17 cellular contexts compared by ENCODE assay signal in the genomic region with DNA sequence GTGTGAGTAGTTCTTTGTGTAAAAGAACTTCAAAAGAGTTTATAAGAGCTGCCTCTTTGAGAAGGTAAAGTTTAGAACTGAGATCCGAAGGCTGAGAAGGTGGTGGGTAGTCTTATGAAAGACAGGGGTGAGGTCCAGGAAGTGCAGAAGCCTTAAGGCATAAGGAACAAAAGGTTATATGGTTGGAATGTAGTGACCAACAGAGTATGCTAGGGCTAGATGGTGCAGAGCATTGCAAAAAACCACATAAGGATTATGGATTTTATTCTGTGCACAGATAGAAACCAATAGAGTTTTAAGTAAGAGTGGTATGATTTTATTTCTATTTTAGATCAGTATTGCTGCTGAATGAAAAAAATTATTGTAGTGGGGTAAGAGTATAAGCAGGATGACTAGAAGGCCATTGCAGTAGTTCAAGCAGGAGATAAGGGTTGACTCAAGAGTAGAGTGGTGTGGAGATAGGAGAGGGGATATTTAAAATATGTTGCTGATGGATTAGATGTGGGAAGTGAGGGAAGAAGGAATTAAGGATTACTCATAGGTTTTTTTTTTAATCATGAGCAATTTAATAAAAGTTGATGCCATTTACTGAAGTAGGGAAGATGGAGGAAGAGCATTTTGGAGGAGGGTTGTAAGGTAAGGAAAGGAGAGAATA. TPM values are rescaled to one million over a fixed set of nuclear protein-coding genes. Genes with fewer than 3 reads are reported as not detected.
DNase-seq lines count a peak whose midpoint lies in the region; ATAC-seq and TF ChIP-seq lines count a peak whose summit lies in the region.
"Had no signal": no experiment of that assay in that cellular context is flagged by ENCODE, and none has a peak within 500 bp of the region (broad histone marks: within the 10 kb centered on the region; RNA-seq: fewer than 3 reads in every experiment).

No MANE protein-coding gene starts in this region.

- H3K27me3 ChIP-seq in CD4-positive, alpha-beta memory T cell (ENCODE audit: insufficient read depth, low read length): no peaks in the 10 kb centered on the region
- H3K27me3 ChIP-seq in naive thymus-derived CD4-positive, alpha-beta T cell (ENCODE audit: control insufficient read depth in 2 of 2, insufficient read depth in 2 of 2, low read length in 2 of 2): no peaks in the 10 kb centered on the region
- no peaks in the 10 kb centered on the region for H3K27me3 ChIP-seq in vagina
- H3K27me3 ChIP-seq: foreskin keratinocyte, uterus had no signal

- no peak for TF ChIP-seq POLR2A in vagina (IDR thresholded peaks at IDR 0.05)

- intact Hi-C loops in CD4-positive, alpha-beta memory T cell (cut with micrococcal nuclease): no loop called here
- intact Hi-C loops in naive thymus-derived CD4-positive, alpha-beta T cell (cut with micrococcal nuclease): no loop called here
- intact Hi-C loops in vagina (cut with DNase I): no loop called here

- H3K36me3 ChIP-seq in CD4-positive, alpha-beta memory T cell (ENCODE audit: insufficient read depth, low read length): no peaks in the 10 kb centered on the region
- H3K36me3 ChIP-seq in naive thymus-derived CD4-positive, alpha-beta T cell (ENCODE audit: control insufficient read depth in 2 of 3, insufficient read depth in 3 of 3, low read length in 3 of 3): peaks cover 0 to 7% (median 0%) of the 10 kb centered on the region in 3 experiments
- no peaks in the 10 kb centered on the region for H3K36me3 ChIP-seq in vagina
- H3K36me3 ChIP-seq: uterus had no signal

- CTCF ChIA-PET in CD4-positive, alpha-beta memory T cell (lab: Charles Lee; ENCODE audit: partially characterized antibody): interaction anchor here (0.6 to 1.5 kb wide), 3 partner anchors 17 to 158 kb away, joined by 3 to 5 read pairs (median 3); no protein-coding TSS in a partner anchor
- CTCF ChIA-PET in naive thymus-derived CD4-positive, alpha-beta T cell (lab: Charles Lee): no interaction called here

- H3K27me3 Mint-ChIP-seq in CD4-positive, alpha-beta memory T cell: no peaks in the 10 kb centered on the region
- H3K27me3 Mint-ChIP-seq in IgD-negative memory B cell: no peaks in the 10 kb centered on the region
- no peaks in the 10 kb centered on the region for H3K27me3 Mint-ChIP-seq in central memory CD8-positive, alpha-beta T cell
- H3K27me3 Mint-ChIP-seq in naive thymus-derived CD4-positive, alpha-beta T cell: peaks cover 0 to 4% (median 0%) of the 10 kb centered on the region in 5 donors

- no peak for DNase-seq in CD4-positive, alpha-beta memory T cell
- DNase-seq in central memory CD8-positive, alpha-beta T cell (ENCODE audit: low spot score in 2 of 2): no peak
- no peak for DNase-seq in naive thymus-derived CD4-positive, alpha-beta T cell
- DNase-seq in vagina (ENCODE audit: extremely low spot score in 2 of 2) (no peak), NCI-H2081 (lab: John Stamatoyannopoulos, UW) (no peak)
- no peak for DNase-seq in stimulated activated naive CD8-positive, alpha-beta T cell treated with anti-CD3 and anti-CD28 coated beads, Interleukin-15, Interleukin-2, amounts not matched to agents 100 U/mL and 50 U/mL, for 24 hours
- DNase-seq: NCI-H1092; NCI-H2171 treated with DMSO at 0.1 percent for 48 hours; nucleus accumbens; SHP77 treated with DMSO at 0.1 percent for 48 hours; small intestine; stimulated activated naive CD4-positive, alpha-beta T cell treated with Interleukin-2 at 50 U/mL for 16 hours; T-helper 9 cell; uterus had no signal

- ATAC-seq in central memory CD8-positive, alpha-beta T cell (replicated peaks; ENCODE audit: extremely low read depth, poor library complexity, severe bottlenecking): no peak
- ATAC-seq in naive thymus-derived CD4-positive, alpha-beta T cell: no peak
- no peak for ATAC-seq in stimulated activated naive CD8-positive, alpha-beta T cell treated with anti-CD3 and anti-CD28 coated beads, Interleukin-15, Interleukin-2, amounts not matched to agents 100 U/mL and 50 U/mL, for 24 hours
- ATAC-seq: foreskin keratinocyte, HCT116 had no signal

- POLR2A ChIA-PET in CD4-positive, alpha-beta memory T cell (lab: Charles Lee; ENCODE audit: partially characterized antibody): no interaction called here
- POLR2A ChIA-PET in naive thymus-derived CD4-positive, alpha-beta T cell (lab: Charles Lee): interaction anchor here (0.6 to 0.8 kb wide), 2 partner anchors 99 to 958 kb away, joined by 5 to 7 read pairs; no protein-coding TSS in a partner anchor

- no peaks in the 10 kb centered on the region for H3K9me3 Mint-ChIP-seq in CD4-positive, alpha-beta memory T cell
- H3K9me3 Mint-ChIP-seq in IgD-negative memory B cell: no peaks in the 10 kb centered on the region
- H3K9me3 Mint-ChIP-seq in central memory CD8-positive, alpha-beta T cell: no peaks in the 10 kb centered on the region
- no peaks in the 10 kb centered on the region for H3K9me3 Mint-ChIP-seq in naive thymus-derived CD4-positive, alpha-beta T cell

- no peak for TF ChIP-seq CTCF in vagina (IDR thresholded peaks at IDR 0.05)

- peaks cover 51% of the 10 kb centered on the region for H3K4me1 ChIP-seq in CD4-positive, alpha-beta memory T cell (ENCODE audit: insufficient read depth, low read length)
- H3K4me1 ChIP-seq in naive thymus-derived CD4-positive, alpha-beta T cell (ENCODE audit: control insufficient read depth in 2 of 2, insufficient read depth in 2 of 2, low read length in 2 of 2): peaks cover 0 to 44% of the 10 kb centered on the region in 2 donors
- H3K4me1 ChIP-seq in vagina: peaks cover 40% of the 10 kb centered on the region

- H3K27ac ChIP-seq in CD4-positive, alpha-beta memory T cell (ENCODE audit: low read depth, low read length): no peak overlapping the region
- H3K27ac ChIP-seq in naive thymus-derived CD4-positive, alpha-beta T cell (ENCODE audit: low read depth, low read length): no peak overlapping the region
- H3K27ac ChIP-seq in vagina: no peak overlapping the region
- H3K27ac ChIP-seq: foreskin keratinocyte, uterus had no signal

- peak overlapping the region in 3 of 8 donors; percentile 3 to 44 (median 43) for H3K4me3 Mint-ChIP-seq in CD4-positive, alpha-beta memory T cell
- peak overlapping the region in 1 of 4 donors; percentile 7 for H3K4me3 Mint-ChIP-seq in IgD-negative memory B cell
- no peak overlapping the region for H3K4me3 Mint-ChIP-seq in central memory CD8-positive, alpha-beta T cell
- peak overlapping the region in 8 of 10 donors; percentile 2 to 40 (median 17) for H3K4me3 Mint-ChIP-seq in naive thymus-derived CD4-positive, alpha-beta T cell

- H3K4me3 ChIP-seq in CD4-positive, alpha-beta memory T cell (ENCODE audit: low read length in 2 of 2): no peak overlapping the region
- no peak overlapping the region for H3K4me3 ChIP-seq in naive thymus-derived CD4-positive, alpha-beta T cell (ENCODE audit: low read length)
- no peak overlapping the region for H3K4me3 ChIP-seq in vagina
- H3K4me3 ChIP-seq: uterus had no signal

- peak overlapping the region in 6 of 7 donors; percentile 7 to 68 (median 18) for H3K27ac Mint-ChIP-seq in CD4-positive, alpha-beta memory T cell
- H3K27ac Mint-ChIP-seq in IgD-negative memory B cell: peak overlapping the region in 2 of 3 donors; percentile 11 to 54
- H3K27ac Mint-ChIP-seq in central memory CD8-positive, alpha-beta T cell (ENCODE audit: low read depth): peak overlapping the region; percentile 8
- peak overlapping the region in 8 of 9 donors; percentile 3 to 84 (median 60) for H3K27ac Mint-ChIP-seq in naive thymus-derived CD4-positive, alpha-beta T cell

- peaks cover 41 to 71% (median 59%) of the 10 kb centered on the region in 4 donors for H3K4me1 Mint-ChIP-seq in CD4-positive, alpha-beta memory T cell
- H3K4me1 Mint-ChIP-seq in IgD-negative memory B cell: peaks cover 27 to 47% (median 41%) of the 10 kb centered on the region in 3 donors
- peaks cover 60% of the 10 kb centered on the region for H3K4me1 Mint-ChIP-seq in central memory CD8-positive, alpha-beta T cell
- peaks cover 44 to 77% (median 72%) of the 10 kb centered on the region in 7 donors for H3K4me1 Mint-ChIP-seq in naive thymus-derived CD4-positive, alpha-beta T cell

- H3K36me3 Mint-ChIP-seq in CD4-positive, alpha-beta memory T cell: peaks cover 0 to 3% of the 10 kb centered on the region in 2 donors
- no peaks in the 10 kb centered on the region for H3K36me3 Mint-ChIP-seq in IgD-negative memory B cell
- H3K36me3 Mint-ChIP-seq in central memory CD8-positive, alpha-beta T cell (ENCODE audit: insufficient read depth): no peaks in the 10 kb centered on the region
- peaks cover 0 to 6% (median 0%) of the 10 kb centered on the region in 5 donors for H3K36me3 Mint-ChIP-seq in naive thymus-derived CD4-positive, alpha-beta T cell

- H3K9me3 ChIP-seq in CD4-positive, alpha-beta memory T cell (ENCODE audit: control insufficient read depth in 1 of 2, low read length in 2 of 2): no peaks in the 10 kb centered on the region
- H3K9me3 ChIP-seq in naive thymus-derived CD4-positive, alpha-beta T cell (ENCODE audit: control insufficient read depth in 2 of 3, low read length in 3 of 3): no peaks in the 10 kb centered on the region
- no peaks in the 10 kb centered on the region for H3K9me3 ChIP-seq in vagina
- H3K9me3 ChIP-seq: uterus had no signal

RNA-seq across cellular contexts. Expression of gene RECK, which starts 3.7 kb away (rescaled TPM):
- 10 to 100 TPM; 12.1 to 12.8 TPM for total RNA-seq in CD4-positive, alpha-beta memory T cell
- 10 to 100 TPM; 15.9 to 26.9 TPM for polyA plus RNA-seq in CD4-positive, alpha-beta memory T cell
- polyA plus RNA-seq in IgD-negative memory B cell: 5.3 TPM
- 10 to 100 TPM in 3 of 5 experiments, 1 to 10 TPM in 2; 7.4 to 16.7 (median 13.3) TPM for total RNA-seq in naive thymus-derived CD4-positive, alpha-beta T cell
- 10 to 100 TPM; 23.7 to 26.2 TPM for polyA plus RNA-seq in naive thymus-derived CD4-positive, alpha-beta T cell
- total RNA-seq in vagina: 15.5 TPM

Comparison
In these comparisons a context has a peak if more than half of its experiments do, and no peak if none do; other contexts are left out.
1. H3K27ac Mint-ChIP-seq: peak in every context shown above with its lines; median percentile 60 in naive thymus-derived CD4-positive, alpha-beta T cell; 32 in IgD-negative memory B cell; 18 in CD4-positive, alpha-beta memory T cell; 8 in central memory CD8-positive, alpha-beta T cell.